In the genomic region with DNA sequence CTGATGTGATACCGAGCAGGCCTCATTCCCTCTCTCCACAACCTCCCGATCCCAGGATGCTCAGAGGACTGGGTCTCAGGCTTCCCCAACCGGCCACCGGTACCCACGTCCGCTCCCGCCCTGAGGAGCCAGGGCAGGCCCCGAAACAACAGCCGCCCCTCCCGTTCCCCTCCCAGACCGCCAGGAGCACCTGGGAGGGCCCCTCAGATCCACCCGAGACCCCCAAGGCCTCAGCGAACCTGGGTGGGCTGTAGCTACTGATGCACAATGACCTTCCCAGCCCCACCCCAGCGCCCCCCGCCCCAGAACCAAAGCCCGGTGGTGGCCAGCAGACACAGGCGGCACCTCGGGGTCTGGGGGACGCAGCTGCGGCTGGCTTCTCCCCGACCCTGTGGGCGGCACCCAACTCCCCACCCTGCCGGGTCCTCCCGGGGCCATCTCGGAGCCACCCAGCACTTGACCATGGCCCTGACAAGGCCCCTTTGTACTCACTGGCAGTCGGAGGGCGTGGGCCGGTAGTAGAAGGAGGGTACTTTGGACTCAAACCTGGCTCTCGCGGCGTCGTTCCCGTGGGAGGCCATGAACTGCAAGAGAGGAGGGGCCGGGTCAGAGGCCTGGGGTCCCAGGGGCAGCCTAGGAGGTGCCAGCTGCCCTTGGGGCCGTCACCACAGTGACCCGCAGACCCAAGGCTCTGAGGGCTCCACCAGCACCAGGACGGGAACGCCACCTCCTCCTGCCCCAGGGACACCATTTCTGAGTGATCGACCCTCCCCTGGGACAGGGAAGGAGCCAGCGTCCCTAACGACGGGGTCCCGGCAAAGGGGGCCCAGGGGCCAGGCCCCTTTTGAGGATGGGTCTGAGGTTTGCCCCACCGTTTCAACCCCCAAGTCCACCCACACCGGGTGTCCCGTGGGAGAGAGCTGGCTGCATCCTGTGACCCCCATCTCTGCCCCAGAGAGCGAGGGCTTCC, we compare ENCODE assay signal across 1 cellular context.
TF ChIP-seq lines count a peak whose summit lies in the region.

No MANE protein-coding gene starts in this region.

TF ChIP-seq in SK-N-SH, 30 proteins besides CTCF, POLR2A, EP300 and RAD21 (continued from another document):
- TF ChIP-seq PBX3 (IDR thresholded peaks at IDR 0.05) (no peak), CHD2 (IDR thresholded peaks at IDR 0.05; ENCODE audit: low read length, partially characterized antibody) (no peak), MEF2A (IDR thresholded peaks at IDR 0.05; ENCODE audit: borderline replicate concordance, low read depth) (no peak), SMC3 (IDR thresholded peaks at IDR 0.05; ENCODE audit: low read depth, low read length) (no peak), USF2 (IDR thresholded peaks at IDR 0.05; ENCODE audit: borderline replicate concordance, low read depth, low read length) (no peak), RXRA (IDR thresholded peaks at IDR 0.05; ENCODE audit: borderline replicate concordance, low read depth) (no peak), GABPA (IDR thresholded peaks at IDR 0.05; ENCODE audit: low read depth) (no peak), FOXM1 (IDR thresholded peaks at IDR 0.05; ENCODE audit: low read depth) (no peak)
- TF ChIP-seq, protein P1, sequence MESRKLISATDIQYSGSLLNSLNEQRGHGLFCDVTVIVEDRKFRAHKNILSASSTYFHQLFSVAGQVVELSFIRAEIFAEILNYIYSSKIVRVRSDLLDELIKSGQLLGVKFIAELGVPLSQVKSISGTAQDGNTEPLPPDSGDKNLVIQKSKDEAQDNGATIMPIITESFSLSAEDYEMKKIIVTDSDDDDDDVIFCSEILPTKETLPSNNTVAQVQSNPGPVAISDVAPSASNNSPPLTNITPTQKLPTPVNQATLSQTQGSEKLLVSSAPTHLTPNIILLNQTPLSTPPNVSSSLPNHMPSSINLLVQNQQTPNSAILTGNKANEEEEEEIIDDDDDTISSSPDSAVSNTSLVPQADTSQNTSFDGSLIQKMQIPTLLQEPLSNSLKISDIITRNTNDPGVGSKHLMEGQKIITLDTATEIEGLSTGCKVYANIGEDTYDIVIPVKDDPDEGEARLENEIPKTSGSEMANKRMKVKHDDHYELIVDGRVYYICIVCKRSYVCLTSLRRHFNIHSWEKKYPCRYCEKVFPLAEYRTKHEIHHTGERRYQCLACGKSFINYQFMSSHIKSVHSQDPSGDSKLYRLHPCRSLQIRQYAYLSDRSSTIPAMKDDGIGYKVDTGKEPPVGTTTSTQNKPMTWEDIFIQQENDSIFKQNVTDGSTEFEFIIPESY (IDR thresholded peaks at IDR 0.05; ENCODE audit: borderline replicate concordance, low read depth): no peak
